Comparison of ENCODE assay signal across 7 cellular contexts in the genomic region with DNA sequence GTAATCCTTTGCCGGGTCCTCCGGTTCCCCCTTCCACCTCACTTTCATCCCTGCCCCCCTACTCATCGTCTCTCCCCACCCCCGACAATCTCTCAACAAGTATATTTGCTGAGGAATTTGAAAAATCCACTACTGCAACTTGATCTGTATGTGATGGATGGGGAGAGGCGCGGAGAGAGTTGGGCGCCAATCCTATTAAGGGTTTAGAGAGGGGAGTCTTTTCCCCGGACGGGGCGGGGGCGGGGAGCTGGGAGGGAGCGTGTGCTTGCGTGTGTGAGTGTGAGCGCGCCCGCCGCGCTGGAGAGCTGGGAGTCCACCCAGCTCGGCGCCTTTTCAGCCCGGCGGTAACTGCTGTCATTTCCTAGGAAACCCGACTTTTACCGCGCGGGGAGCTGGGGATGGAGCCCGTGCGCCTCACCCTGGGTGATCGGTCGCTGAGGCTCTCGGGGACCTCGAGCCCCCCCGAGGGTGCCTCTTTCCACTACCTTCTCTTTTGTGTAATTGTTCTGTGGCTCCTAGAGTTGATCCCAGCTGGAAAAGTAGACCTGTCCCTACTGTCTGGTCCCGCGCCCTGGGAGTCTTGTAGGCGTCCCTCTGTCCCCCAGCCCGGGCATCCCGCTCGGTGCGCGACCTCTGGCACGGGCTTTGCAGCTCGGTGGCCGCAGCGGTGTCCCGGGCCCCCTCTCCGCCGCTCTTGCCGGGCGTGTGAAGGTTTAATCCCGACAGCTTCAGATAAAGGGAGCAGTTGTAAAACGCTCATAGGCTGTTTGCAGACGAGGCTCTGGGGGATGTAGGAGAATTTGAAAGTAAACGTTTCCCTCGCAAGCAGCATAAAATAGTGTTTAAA. TPM values are rescaled to one million over a fixed set of nuclear protein-coding genes. Genes with fewer than 3 reads are reported as not detected.
DNase-seq lines count a peak whose midpoint lies in the region; ATAC-seq, FAIRE-seq and TF ChIP-seq lines count a peak whose summit lies in the region.

No MANE protein-coding gene starts in this region.

- no peaks in the 10 kb centered on the region for H3K9me3 Mint-ChIP-seq in CD8-positive, alpha-beta memory T cell

- H3K36me3 Mint-ChIP-seq in CD8-positive, alpha-beta memory T cell: no peaks in the 10 kb centered on the region

- CTCF ChIA-PET in endothelial cell of umbilical vein (lab: Charles Lee): interaction anchor here (0.5 to 2.5 kb wide), 11 partner anchors 8 to 389 kb away, joined by 3 to 5 read pairs (median 4); no protein-coding TSS in a partner anchor
- CTCF ChIA-PET in CD8-positive, alpha-beta memory T cell (lab: Charles Lee): no interaction called here

- H3K36me3 ChIP-seq in ES-I3 (ENCODE audit: insufficient read depth, low read length) (peaks cover 6% of the 10 kb centered on the region; the same call in 1 of the 2 replicates), endothelial cell of umbilical vein (ENCODE audit: control insufficient read depth in 2 of 2, extremely low read depth in 1 of 2, insufficient read depth in 2 of 2, low read length in 2 of 2) (no peaks in the 10 kb centered on the region), mucosa of stomach (ENCODE audit: control insufficient read depth, insufficient read depth, low read length) (no peaks in the 10 kb centered on the region)
- no peaks in the 10 kb centered on the region for H3K36me3 ChIP-seq in CD8-positive, alpha-beta memory T cell (ENCODE audit: insufficient read depth, low read length)

- POLR2A ChIA-PET in endothelial cell of umbilical vein (lab: Charles Lee): no interaction called here
- POLR2A ChIA-PET in CD8-positive, alpha-beta memory T cell (lab: Charles Lee): no interaction called here

- FAIRE-seq in endothelial cell of umbilical vein (lab: Jason Lieb, UNC): no peak

- H3K9ac ChIP-seq in ES-I3 (ENCODE audit: low read depth, low read length) (peak overlapping the region; percentile 89), endothelial cell of umbilical vein (replicated peaks; ENCODE audit: extremely low read depth, insufficient read depth, low read length) (no peak overlapping the region), mucosa of stomach (ENCODE audit: low read length) (peak overlapping the region; percentile 58)

- H2AFZ ChIP-seq in endothelial cell of umbilical vein (ENCODE audit: low read depth, low read length): no peak overlapping the region

- no peaks in the 10 kb centered on the region for H3K79me2 ChIP-seq in endothelial cell of umbilical vein (ENCODE audit: control insufficient read depth, insufficient read depth, low read length)

- no TSS peak for BruUV-seq in endothelial cell of umbilical vein (replicated peaks; lab: Mats Ljungman, UMichigan)

- H3K4me1 ChIP-seq in ES-I3 (ENCODE audit: insufficient read depth, low read length): peaks cover 36% of the 10 kb centered on the region
- no peaks in the 10 kb centered on the region for H3K4me1 ChIP-seq in endothelial cell of umbilical vein (ENCODE audit: control insufficient read depth, extremely low read depth, insufficient read depth, low read length)
- peaks cover 55% of the 10 kb centered on the region for H3K4me1 ChIP-seq in mucosa of stomach (ENCODE audit: control insufficient read depth, insufficient read depth, low read length)
- no peaks in the 10 kb centered on the region for H3K4me1 ChIP-seq in CD8-positive, alpha-beta memory T cell (ENCODE audit: insufficient read depth, low read length)

- peaks cover 0 to 4% (median 0%) of the 10 kb centered on the region in 3 donors for H3K4me1 Mint-ChIP-seq in CD8-positive, alpha-beta memory T cell

- H3K4me2 ChIP-seq in endothelial cell of umbilical vein (ENCODE audit: insufficient read depth, low read length): no peak overlapping the region

- no peak for ATAC-seq in HG03025 (IDR thresholded peaks at IDR 0.05; ENCODE audit: low FRiP score, unreplicated experiment)

- no peaks in the 10 kb centered on the region for H3K9me1 ChIP-seq in endothelial cell of umbilical vein (replicated peaks; ENCODE audit: control insufficient read depth, extremely low read depth, insufficient read depth, low read length)

- no peak overlapping the region for H3K27ac Mint-ChIP-seq in CD8-positive, alpha-beta memory T cell

- peaks cover 51 to 68% of the 10 kb centered on the region in 2 donors for H3K27me3 Mint-ChIP-seq in CD8-positive, alpha-beta memory T cell

- TF ChIP-seq CTCF in endothelial cell of umbilical vein (IDR thresholded peaks at IDR 0.05; ENCODE audit: extremely low read depth in 1 of 2, insufficient read depth in 1 of 2, low read depth in 1 of 2, low read length in 2 of 2): no peak

- dilution Hi-C loops in endothelial cell of umbilical vein (cut with MboI; ENCODE audit: extremely low pct_ligation_motif_present, low sequenced_read_pairs): no loop called here

- H4K20me1 ChIP-seq in endothelial cell of umbilical vein (replicated peaks; ENCODE audit: control insufficient read depth, extremely low read depth, insufficient read depth, low read length): no peaks in the 10 kb centered on the region

- intact Hi-C loops in endothelial cell of umbilical vein (cut with micrococcal nuclease): loop anchor here (5.0 kb wide), 1 partner anchor 130 kb away; no protein-coding TSS in a partner anchor

- H3K4me3 Mint-ChIP-seq in CD8-positive, alpha-beta memory T cell: no peak overlapping the region

- H3K27me3 ChIP-seq in endothelial cell of umbilical vein (ENCODE audit: control insufficient read depth in 2 of 2, insufficient read depth in 2 of 2, low read length in 2 of 2) (peaks cover 68 to 90% of the 10 kb centered on the region in 2 experiments), mucosa of stomach (ENCODE audit: control insufficient read depth, insufficient read depth, low read length) (peaks cover 25% of the 10 kb centered on the region)
- peaks cover 8% of the 10 kb centered on the region for H3K27me3 ChIP-seq in CD8-positive, alpha-beta memory T cell (ENCODE audit: insufficient read depth, low read length, poor library complexity, severe bottlenecking)

- DNase-seq in NCI-H510A treated with DMSO at 0.1 percent for 48 hours (lab: John Stamatoyannopoulos, UW) (peak; percentile 50), endothelial cell of umbilical vein (ENCODE audit: low read depth, low spot score) (no peak), NCI-H146 (lab: John Stamatoyannopoulos, UW) (no peak)
- DNase-seq in CD8-positive, alpha-beta memory T cell: no peak

- no peaks in the 10 kb centered on the region for H3K9me3 ChIP-seq in ES-I3 (ENCODE audit: control insufficient read depth, insufficient read depth, low read length)
- no peaks in the 10 kb centered on the region for H3K9me3 ChIP-seq in endothelial cell of umbilical vein (replicated peaks; ENCODE audit: control insufficient read depth, insufficient read depth, low read length)
- H3K9me3 ChIP-seq in mucosa of stomach (ENCODE audit: control insufficient read depth, low read length): no peaks in the 10 kb centered on the region
- H3K9me3 ChIP-seq in CD8-positive, alpha-beta memory T cell (ENCODE audit: low read length): no peaks in the 10 kb centered on the region

- H3K27ac ChIP-seq in endothelial cell of umbilical vein (ENCODE audit: insufficient read depth, low read depth, low read length): no peak overlapping the region
- no peak overlapping the region for H3K27ac ChIP-seq in CD8-positive, alpha-beta memory T cell (ENCODE audit: low read depth, low read length)

- no peak for TF ChIP-seq POLR2A in endothelial cell of umbilical vein (IDR thresholded peaks at IDR 0.05; ENCODE audit: low read depth, low read length)

- H3K4me3 ChIP-seq in endothelial cell of umbilical vein (replicated peaks in 1 of 3; ENCODE audit: insufficient read depth in 1 of 3, low read depth in 1 of 3, low read length in 3 of 3): no peak overlapping the region
- H3K4me3 ChIP-seq in mucosa of stomach (ENCODE audit: low read length): peak overlapping the region; percentile 47
- H3K4me3 ChIP-seq in CD8-positive, alpha-beta memory T cell (ENCODE audit: low read length): no peak overlapping the region

TF ChIP-seq in endothelial cell of umbilical vein, 7 proteins besides CTCF, POLR2A, EP300 and RAD21:
- TF ChIP-seq POLR2AphosphoS5 (IDR thresholded peaks at IDR 0.05; ENCODE audit: insufficient read depth, low read depth, low read length) (no peak), EZH2 (IDR thresholded peaks at IDR 0.05; ENCODE audit: borderline replicate concordance, low read depth, low read length, severe bottlenecking) (peak; percentile 95), MYC (IDR thresholded peaks at IDR 0.05; ENCODE audit: low read depth, low read length) (no peak)
TF ChIP-seq in endothelial cell of umbilical vein: peak in this region for 1.

RNA-seq across cellular contexts. Expression of a gene that starts 1.5 kb away (rescaled TPM):
- total RNA-seq in endothelial cell of umbilical vein: 0.13 and 0.51 TPM in 2 replicates
- polyA plus RNA-seq in endothelial cell of umbilical vein: 0.02 TPM in 1 of 2 replicates, not detected in the other
- polyA plus RNA-seq in endothelial cell of umbilical vein (2011; cell fraction: cytosol; rRNA removed): 0.01 TPM in 1 of 2 replicates, not detected in the other
- polyA plus RNA-seq in endothelial cell of umbilical vein (2011; cell fraction: nucleus; rRNA removed): 0.01 TPM in 1 of 2 replicates, not detected in the other
- polyA plus RNA-seq in endothelial cell of umbilical vein (2012): not detected in 2 replicates
- not detected in 2 replicates for polyA minus RNA-seq in endothelial cell of umbilical vein
- 0.51 TPM for polyA minus RNA-seq in endothelial cell of umbilical vein (2011; cell fraction: cytosol; rRNA and poly(A)+ RNA removed)
- not detected in 2 replicates for polyA minus RNA-seq in endothelial cell of umbilical vein (2011; cell fraction: nucleus; rRNA and poly(A)+ RNA removed)
- not detected for total RNA-seq in CD8-positive, alpha-beta memory T cell
- not detected for polyA plus RNA-seq in CD8-positive, alpha-beta memory T cell
